ENCODE assay signal across 22 cellular contexts in the genomic region with DNA sequence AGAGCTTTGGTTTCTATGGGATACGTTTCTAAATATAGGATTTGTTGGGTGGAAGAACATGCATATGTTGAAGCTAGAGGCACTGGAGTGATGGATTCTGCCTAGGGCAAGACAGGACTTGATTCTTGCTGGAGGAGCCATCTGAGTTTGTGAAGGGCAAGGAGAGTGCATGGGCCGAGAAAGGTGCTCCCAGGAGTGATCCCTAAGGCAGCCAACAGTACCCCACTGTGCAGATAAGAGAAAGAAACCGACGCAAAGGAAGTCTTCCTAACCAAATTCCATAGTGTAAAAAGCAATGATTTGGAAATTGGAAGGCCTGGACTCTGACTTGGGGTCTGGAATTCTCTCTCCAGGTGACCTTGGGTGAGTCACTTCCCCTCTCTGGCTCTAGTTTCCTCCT.
"Had no signal": no experiment of that assay in that cellular context is flagged by ENCODE, and none has a peak within 500 bp of the region (broad histone marks: within the 10 kb centered on the region; RNA-seq: fewer than 3 reads in every experiment).

No MANE protein-coding gene starts in this region.

- ATAC-seq: foreskin keratinocyte, gastroesophageal sphincter, heart left ventricle, left cardiac atrium, left lung, left ventricle myocardium superior, lower lobe of right lung, mucosa of descending colon had no signal

- H3K4me1 Mint-ChIP-seq: immature natural killer cell, mesothelial cell of epicardium had no signal

- H3K27ac ChIP-seq: coronary artery, dorsolateral prefrontal cortex, esophagus muscularis mucosa, foreskin keratinocyte, gastroesophageal sphincter, heart left ventricle, hepatocyte, left lung, lower lobe of right lung had no signal

- DNase-seq: dermis blood vessel endothelial cell; dorsolateral prefrontal cortex; effector CD4-positive, alpha-beta T cell; effector memory CD4-positive, alpha-beta T cell; heart left ventricle; hypothalamus; immature natural killer cell; islet precursor cell; kidney; kidney glomerular epithelial cell; left cardiac atrium; left lung; left ventricle myocardium superior; lower lobe of right lung; mesenchymal stem cell; mucosa of descending colon had no signal

- H3K4me3 Mint-ChIP-seq: immature natural killer cell, mesothelial cell of epicardium had no signal

- H3K36me3 Mint-ChIP-seq: immature natural killer cell, mesothelial cell of epicardium had no signal

- H3K9me3 ChIP-seq: esophagus muscularis mucosa, gastroesophageal sphincter, heart left ventricle, left lung, lower lobe of right lung, mucosa of descending colon had no signal

- H3K27ac Mint-ChIP-seq: mesothelial cell of epicardium had no signal
